In the genomic region with DNA sequence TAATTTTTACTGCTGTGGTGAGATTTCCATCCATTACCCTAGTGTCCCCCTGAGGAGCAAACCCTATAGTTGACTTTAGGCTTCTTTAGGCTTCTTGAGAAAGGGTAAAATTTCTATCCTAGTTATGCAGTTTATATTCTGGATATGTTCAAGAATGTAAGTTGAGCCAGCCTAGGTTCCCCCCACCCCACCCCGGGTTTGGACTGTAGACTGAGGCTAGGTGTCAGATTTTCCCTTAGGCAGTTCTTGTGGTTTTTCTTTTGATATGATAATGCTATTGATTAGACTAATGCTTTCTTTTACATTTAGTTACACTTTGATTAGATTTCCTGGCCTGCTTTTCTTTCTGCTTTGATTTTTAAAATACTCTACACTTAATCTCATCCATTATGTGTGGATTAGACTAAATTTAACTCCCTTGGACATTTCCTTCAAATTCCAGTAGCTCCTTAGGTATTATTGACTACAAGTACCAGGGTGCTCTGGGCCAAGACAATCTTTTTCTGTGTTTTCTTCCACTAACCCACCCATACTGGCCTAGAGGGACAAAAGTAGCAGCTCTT, we compare ENCODE assay signal across 19 cellular contexts. TPM values are rescaled to one million over a fixed set of nuclear protein-coding genes. Genes with fewer than 3 reads are reported as not detected.
DNase-seq lines count a peak whose midpoint lies in the region; ATAC-seq and TF ChIP-seq lines count a peak whose summit lies in the region.
"Had no signal": no experiment of that assay in that cellular context is flagged by ENCODE, and none has a peak within 500 bp of the region (broad histone marks: within the 10 kb centered on the region; RNA-seq: fewer than 3 reads in every experiment).

No MANE protein-coding gene starts in this region.

- peaks cover 35% of the 10 kb centered on the region for H4K20me1 ChIP-seq in neural progenitor cell (ENCODE audit: low read depth)

- no peak for DNase-seq in activated naive CD4-positive, alpha-beta T cell treated with anti-CD3 and anti-CD28 coated beads, Interleukin-2, amount 50 U/mL, for 72 hours (ENCODE audit: low spot score in 2 of 2)
- DNase-seq in activated naive CD4-positive, alpha-beta T cell treated with anti-CD3 and anti-CD28 coated beads, Interleukin-2, amount 50 U/mL, for 16 hours: no peak
- no peak for DNase-seq in WTC11 (ENCODE audit: low spot score)
- peak; percentile 7 for DNase-seq in neural progenitor cell (ENCODE audit: low spot score)
- no peak for DNase-seq in GOT3 (lab: John Stamatoyannopoulos, UW)
- DNase-seq: Calu3; CD4-positive, alpha-beta memory T cell; DMS53; KG1; NCI-H1436; NCI-H2029; NCI-H774; SK-N-SH had no signal

- H3K9ac ChIP-seq in HUES64 (ENCODE audit: low read depth, low read length) (no peak overlapping the region), neural progenitor cell (no peak overlapping the region)
- H3K9ac ChIP-seq: SK-N-SH had no signal

- H3K27me3 ChIP-seq in HUES64 (ENCODE audit: insufficient read depth, low read length): no peaks in the 10 kb centered on the region
- no peaks in the 10 kb centered on the region for H3K27me3 ChIP-seq in neural progenitor cell

- TF ChIP-seq CTCF in WTC11 (IDR thresholded peaks at IDR 0.05): no peak
- no peak for TF ChIP-seq CTCF in neural progenitor cell (IDR thresholded peaks at IDR 0.05)

- no peaks in the 10 kb centered on the region for H3K9me3 Mint-ChIP-seq in activated naive CD4-positive, alpha-beta T cell treated with anti-CD3 and anti-CD28 coated beads, Interleukin-2, amount 50 U/mL, for 72 hours
- H3K9me3 Mint-ChIP-seq in WTC11 (peaks cover 11% of the 10 kb centered on the region), neural progenitor cell (peaks cover 10% of the 10 kb centered on the region)
- H3K9me3 Mint-ChIP-seq: CD4-positive, alpha-beta memory T cell had no signal

- peak overlapping the region; percentile 14 for H3K4me2 ChIP-seq in neural progenitor cell
- H3K4me2 ChIP-seq: SK-N-SH had no signal

- no peak overlapping the region for H2AFZ ChIP-seq in neural progenitor cell (replicated peaks)

- H3K4me3 ChIP-seq in HUES64 (ENCODE audit: low read length) (no peak overlapping the region), neural progenitor cell (no peak overlapping the region)

- no peaks in the 10 kb centered on the region for H3K27me3 Mint-ChIP-seq in WTC11 (ENCODE audit: low read depth)
- H3K27me3 Mint-ChIP-seq in neural progenitor cell (ENCODE audit: insufficient read depth, low read depth): peaks cover 3% of the 10 kb centered on the region
- H3K27me3 Mint-ChIP-seq: B cell; CD4-positive, alpha-beta memory T cell had no signal

- peaks cover 94% of the 10 kb centered on the region for H3K79me2 ChIP-seq in neural progenitor cell (ENCODE audit: low read depth)

- WGBS in HUES64: 25% methylated on average over 1 of the region's 1 CpG

- H3K4me1 ChIP-seq in HUES64 (ENCODE audit: insufficient read depth, low read length) (peaks cover 46% of the 10 kb centered on the region), neural progenitor cell (peaks cover 34% of the 10 kb centered on the region)

- peaks cover 51% of the 10 kb centered on the region for H3K4me1 Mint-ChIP-seq in WTC11
- H3K4me1 Mint-ChIP-seq in neural progenitor cell: peaks cover 34% of the 10 kb centered on the region

- H3K36me3 ChIP-seq in HUES64 (ENCODE audit: insufficient read depth, low read length) (peaks cover 4% of the 10 kb centered on the region; the same call in 1 of the 2 replicates), neural progenitor cell (no peaks in the 10 kb centered on the region)

- H3K36me3 Mint-ChIP-seq in activated naive CD4-positive, alpha-beta T cell treated with anti-CD3 and anti-CD28 coated beads, Interleukin-2, amount 50 U/mL, for 72 hours: peaks cover 0 to 14% of the 10 kb centered on the region in 2 donors
- H3K36me3 Mint-ChIP-seq in WTC11: peaks cover 14% of the 10 kb centered on the region
- H3K36me3 Mint-ChIP-seq in neural progenitor cell: peaks cover 19% of the 10 kb centered on the region

- H3K27ac ChIP-seq in HUES64 (ENCODE audit: low read depth, low read length) (peak overlapping the region; percentile 12; the same call in 1 of the 2 replicates), neural progenitor cell (peak overlapping the region; percentile 79)

- POLR2A ChIA-PET in WTC11 (lab: Charles Lee): no interaction called here

- H3K27ac Mint-ChIP-seq in activated naive CD4-positive, alpha-beta T cell treated with anti-CD3 and anti-CD28 coated beads, Interleukin-2, amount 50 U/mL, for 72 hours: peak overlapping the region; percentile 43 to 88
- no peak overlapping the region; the same call in 1 of the 2 replicates for H3K27ac Mint-ChIP-seq in WTC11
- H3K27ac Mint-ChIP-seq in neural progenitor cell: no peak overlapping the region
- H3K27ac Mint-ChIP-seq: B cell had no signal

- no peak overlapping the region for H3K4me3 Mint-ChIP-seq in WTC11
- no peak overlapping the region for H3K4me3 Mint-ChIP-seq in neural progenitor cell
- H3K4me3 Mint-ChIP-seq: B cell had no signal

- ATAC-seq in activated naive CD4-positive, alpha-beta T cell treated with anti-CD3 and anti-CD28 coated beads, Interleukin-2, amount 50 U/mL, for 72 hours: peak; percentile 23 to 26
- ATAC-seq in WTC11: peak; percentile 22
- no peak for ATAC-seq in HG02678 (IDR thresholded peaks at IDR 0.05; ENCODE audit: unreplicated experiment)
- ATAC-seq in GM21529 (IDR thresholded peaks at IDR 0.05; ENCODE audit: unreplicated experiment): no peak
- ATAC-seq: Panc1, Right ventricle myocardium inferior had no signal

- peaks cover 44% of the 10 kb centered on the region for H3F3A ChIP-seq in neural progenitor cell (ENCODE audit: low read depth)

- CTCF ChIA-PET in WTC11 (lab: Charles Lee): interaction anchor here (1.0 to 2.2 kb wide), 2 partner anchors 14 to 176 kb away, joined by 3 to 13 read pairs; no protein-coding TSS in a partner anchor

- H3K9me3 ChIP-seq in HUES64 (ENCODE audit: insufficient read depth, low read depth, low read length): no peaks in the 10 kb centered on the region
- no peaks in the 10 kb centered on the region for H3K9me3 ChIP-seq in neural progenitor cell (ENCODE audit: low read depth)
- H3K9me3 ChIP-seq: SK-N-SH had no signal

TF ChIP-seq in WTC11, 78 proteins besides CTCF, POLR2A, EP300 and RAD21 (continues in another document):
- TF ChIP-seq GTF2I (CRISPR knock-in tag; conservative IDR thresholded peaks at IDR 0.05) (no peak), NR2C2 (CRISPR knock-in tag; IDR thresholded peaks at IDR 0.05) (no peak), NFE2L1 (CRISPR knock-in tag; IDR thresholded peaks at IDR 0.05) (no peak), PRDM15 (CRISPR knock-in tag; IDR thresholded peaks at IDR 0.05) (no peak), IRF2 (CRISPR knock-in tag; IDR thresholded peaks at IDR 0.05; ENCODE audit: borderline replicate concordance, low read depth) (no peak), OVOL2 (CRISPR knock-in tag; IDR thresholded peaks at IDR 0.05; ENCODE audit: borderline replicate concordance) (no peak), USF2 (CRISPR knock-in tag; IDR thresholded peaks at IDR 0.05) (no peak)

RNA-seq across cellular contexts. Expression of gene NRF1, which starts 37.7 kb away (rescaled TPM):
- total RNA-seq in activated naive CD4-positive, alpha-beta T cell treated with anti-CD3 and anti-CD28 coated beads, Interleukin-2, amount 50 U/mL, for 72 hours: 10 to 100 TPM; 15.6 to 21.7 TPM
- 13.2 TPM for polyA plus RNA-seq in HUES64 (2013, experiment 1 of 2)
- 15.0 TPM for polyA plus RNA-seq in HUES64 (2013, experiment 2 of 2)
- total RNA-seq in WTC11 (2021) (16.4 to 18.3 TPM (median 16.4 TPM) in 3 replicates), neural progenitor cell (ENCODE audit: low replicate concordance) (22.9 and 24.3 TPM in 2 replicates)

Comparison
In these comparisons a context has a peak if more than half of its experiments do, and no peak if none do; other contexts are left out.
1. ATAC-seq: peak in activated naive CD4-positive, alpha-beta T cell treated with anti-CD3 and anti-CD28 coated beads, Interleukin-2, amount 50 U/mL, for 72 hours (2 of 2) and WTC11 (single experiment); none in HG02678 (single experiment) and GM21529 (single experiment).
2. H3K27ac Mint-ChIP-seq: peak in activated naive CD4-positive, alpha-beta T cell treated with anti-CD3 and anti-CD28 coated beads, Interleukin-2, amount 50 U/mL, for 72 hours (2 of 2); none in WTC11 (single experiment) and neural progenitor cell (single experiment).